In the genomic region with DNA sequence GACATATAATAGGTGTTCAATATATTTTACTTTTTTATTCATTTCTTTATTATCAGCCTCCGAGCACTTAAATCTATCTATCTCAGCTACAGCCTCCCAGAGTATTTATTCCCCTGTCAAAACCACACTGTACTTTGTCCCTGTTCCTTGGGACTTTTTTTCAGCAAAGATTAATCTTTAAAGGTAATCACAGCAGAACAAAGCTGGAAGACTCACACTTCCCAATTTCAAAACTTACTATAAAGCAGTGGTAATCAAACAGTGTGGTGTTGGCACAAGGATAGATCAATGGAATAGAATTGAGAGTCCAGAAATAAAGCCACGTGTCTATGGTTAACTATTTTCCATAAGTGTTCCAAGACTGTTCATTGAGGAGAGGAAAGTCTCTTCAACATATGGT, we compare ENCODE assay signal across 9 cellular contexts. TPM values are rescaled to one million over a fixed set of nuclear protein-coding genes. Genes with fewer than 3 reads are reported as not detected.
"Had no signal": no experiment of that assay in that cellular context is flagged by ENCODE, and none has a peak within 500 bp of the region (broad histone marks: within the 10 kb centered on the region; RNA-seq: fewer than 3 reads in every experiment).

No MANE protein-coding gene starts in this region.

- H3K27ac Mint-ChIP-seq: HFFc6, IgD-negative memory B cell had no signal

- H3K36me3 ChIP-seq: HAP-1 had no signal

- H2AFZ ChIP-seq: GM23248 had no signal

- H3K36me3 Mint-ChIP-seq: IgD-negative memory B cell had no signal

- H3K9me3 Mint-ChIP-seq: IgD-negative memory B cell had no signal

- H3K9ac ChIP-seq: GM23248 had no signal

- H3K27ac ChIP-seq: GM23248 had no signal

- H3K4me3 ChIP-seq: GM23248, HAP-1 had no signal

- DNase-seq: GM23248, GOT3, H7, HFFc6, KBM-7 had no signal

- H3K9me3 ChIP-seq: HAP-1 had no signal

- H3K4me3 Mint-ChIP-seq: HFFc6, IgD-negative memory B cell had no signal

- ATAC-seq: HCT116 had no signal

- H3K27me3 Mint-ChIP-seq: IgD-negative memory B cell had no signal

- FAIRE-seq: HTR-8/SVneo had no signal

RNA-seq across cellular contexts. Expression of gene KLHL13, which starts 59.7 kb away (rescaled TPM):
- polyA plus RNA-seq: GM23248, IgD-negative memory B cell had no signal
